In the genomic region with DNA sequence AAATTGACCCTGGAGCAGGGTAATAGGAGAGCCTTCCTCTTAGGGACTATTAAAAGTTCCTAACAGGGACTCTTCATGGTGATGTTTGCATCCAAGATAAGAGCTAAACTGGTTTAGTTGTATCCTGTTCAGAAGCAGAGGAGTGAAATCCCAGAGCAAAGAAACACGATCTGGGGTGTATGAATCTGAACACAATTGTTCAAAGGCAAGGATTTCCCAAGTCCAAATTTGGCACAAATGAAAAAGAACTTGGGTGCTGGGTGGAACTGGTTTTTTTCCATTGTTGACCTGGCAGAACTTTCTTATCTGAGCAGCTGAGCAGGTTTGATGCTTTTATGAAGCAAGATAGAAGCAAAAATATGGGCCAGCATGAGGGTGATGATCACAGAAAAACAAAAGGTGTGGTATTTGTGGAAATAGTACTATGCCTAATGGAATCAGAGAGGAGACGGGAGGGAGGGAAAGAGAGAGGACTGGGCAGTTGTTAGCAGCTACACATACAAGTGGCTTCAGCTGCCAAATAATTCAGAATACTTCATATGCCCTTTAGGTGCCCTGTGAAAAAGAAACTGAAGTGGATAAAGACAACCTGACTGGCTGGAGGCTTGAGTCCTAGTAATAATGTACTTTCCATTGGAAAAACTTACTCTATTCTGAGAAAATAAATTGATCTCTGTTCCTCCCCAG, we compare ENCODE assay signal across 8 cellular contexts. TPM values are rescaled to one million over a fixed set of nuclear protein-coding genes. Genes with fewer than 3 reads are reported as not detected.
A peak's percentile ranks its signal among the peaks of the same experiment; 100 is the strongest.
DNase-seq lines count a peak whose midpoint lies in the region; ATAC-seq and TF ChIP-seq lines count a peak whose summit lies in the region.

No MANE protein-coding gene starts in this region.

- peak; percentile 11 for ATAC-seq in GM21515 (IDR thresholded peaks at IDR 0.05; ENCODE audit: unreplicated experiment)

- DNase-seq in M059J (ENCODE audit: low read depth) (peak; percentile 51), dermis blood vessel endothelial cell (peak; percentile 32), nucleus accumbens (lab: John Stamatoyannopoulos, UW) (no peak), RPMI8226 (no peak), ureter (ENCODE audit: low spot score) (no peak), KG1 (lab: John Stamatoyannopoulos, UW) (no peak)

- H3K4me1 Mint-ChIP-seq in nephron: peaks cover 53% of the 10 kb centered on the region

- H3K27me3 Mint-ChIP-seq in nephron (ENCODE audit: low read depth): peaks cover 4% of the 10 kb centered on the region

- H3K4me3 Mint-ChIP-seq in nephron: peak overlapping the region in 1 of 3 experiments; percentile 15

- TF ChIP-seq CTCF in nephron (IDR thresholded peaks at IDR 0.05; ENCODE audit: unreplicated experiment in 3 of 3): no peak

- H3K36me3 Mint-ChIP-seq in nephron (ENCODE audit: low read depth): no peaks in the 10 kb centered on the region

- H3K9me3 Mint-ChIP-seq in nephron: no peaks in the 10 kb centered on the region

- H3K27ac Mint-ChIP-seq in nephron: peak overlapping the region; percentile 88 to 93 (median 89)

RNA-seq across cellular contexts. Expression of gene AGFG2, which starts 6.1 kb away (rescaled TPM):
- total RNA-seq in M059J (2014; rRNA removed; shearing (Covaris generic)): 10.9 and 24.0 TPM in 2 replicates
- total RNA-seq in dermis blood vessel endothelial cell (49.5 and 62.2 TPM in 2 replicates), ureter (28.0 TPM)

RNA-seq across cellular contexts. Expression of gene SAP25, which starts 28.6 kb away (rescaled TPM):
- total RNA-seq in M059J (2014; rRNA removed; shearing (Covaris generic)): not detected in 2 replicates
- not detected in 2 replicates for total RNA-seq in dermis blood vessel endothelial cell
- total RNA-seq in ureter: 2.8 TPM

RNA-seq across cellular contexts. Expression of gene LRCH4, which starts 40.8 kb away (rescaled TPM):
- total RNA-seq in M059J (2014; rRNA removed; shearing (Covaris generic)): 12.2 and 16.0 TPM in 2 replicates
- total RNA-seq in dermis blood vessel endothelial cell: 12.1 and 20.3 TPM in 2 replicates
- 52.4 TPM for total RNA-seq in ureter

RNA-seq across cellular contexts. Expression of gene FBXO24, which starts 41.0 kb away (rescaled TPM):
- 0.05 and 0.44 TPM in 2 replicates for total RNA-seq in M059J (2014; rRNA removed; shearing (Covaris generic))
- total RNA-seq in dermis blood vessel endothelial cell (0.60 TPM in 1 of 2 replicates, not detected in the other), ureter (0.29 TPM)

RNA-seq across cellular contexts. Expression of gene PCOLCE, which starts 57.1 kb away (rescaled TPM):
- 7.8 and 10.3 TPM in 2 replicates for total RNA-seq in M059J (2014; rRNA removed; shearing (Covaris generic))
- total RNA-seq in dermis blood vessel endothelial cell (0.51 and 0.56 TPM in 2 replicates), ureter (76.4 TPM)

Comparison
In these comparisons a context has a peak if more than half of its experiments do, and no peak if none do; other contexts are left out.
1. DNase-seq: peak in M059J (single experiment) and dermis blood vessel endothelial cell (single experiment); none in nucleus accumbens (0 of 56), RPMI8226 (single experiment), ureter (single experiment) and KG1 (single experiment).